Comparison of ENCODE assay signal across 20 cellular contexts in genomic region chr1:29963946-29964345, GRCh38.
DNase-seq lines count a peak whose midpoint lies in the region; ATAC-seq and TF ChIP-seq lines count a peak whose summit lies in the region.
"Had no signal": no experiment of that assay in that cellular context is flagged by ENCODE, and none has a peak within 500 bp of the region (broad histone marks: within the 10 kb centered on the region; RNA-seq: fewer than 3 reads in every experiment).

No MANE protein-coding gene starts in this region.

- no peak for TF ChIP-seq CTCF in osteocyte (IDR thresholded peaks at IDR 0.05)
- TF ChIP-seq CTCF in omental fat pad (IDR thresholded peaks at IDR 0.05): no peak

- H3K4me3 Mint-ChIP-seq in activated CD8-positive, alpha-beta memory T cell treated with anti-CD3 and anti-CD28 coated beads, Interleukin-2, amount 10 ng/mL, durations not matched to agents 7 days and 5 days: no peak overlapping the region
- H3K4me3 Mint-ChIP-seq in osteocyte (ENCODE audit: unreplicated experiment): no peak overlapping the region
- H3K4me3 Mint-ChIP-seq: CD14-positive monocyte; CD8-positive, alpha-beta memory T cell had no signal

- H3K27me3 Mint-ChIP-seq in activated CD8-positive, alpha-beta memory T cell treated with anti-CD3 and anti-CD28 coated beads, Interleukin-2, amount 10 ng/mL, durations not matched to agents 7 days and 5 days: no peaks in the 10 kb centered on the region
- no peaks in the 10 kb centered on the region for H3K27me3 Mint-ChIP-seq in osteocyte (ENCODE audit: unreplicated experiment)

- H3K27ac Mint-ChIP-seq in activated CD8-positive, alpha-beta memory T cell treated with anti-CD3 and anti-CD28 coated beads, Interleukin-2, amount 10 ng/mL, durations not matched to agents 7 days and 5 days: no peak overlapping the region
- no peak overlapping the region for H3K27ac Mint-ChIP-seq in osteocyte (ENCODE audit: unreplicated experiment)
- H3K27ac Mint-ChIP-seq: CD14-positive monocyte; CD8-positive, alpha-beta memory T cell had no signal

- peaks cover 1% of the 10 kb centered on the region for H3K9me3 Mint-ChIP-seq in activated CD8-positive, alpha-beta memory T cell treated with anti-CD3 and anti-CD28 coated beads, Interleukin-2, amount 10 ng/mL, durations not matched to agents 7 days and 5 days (ENCODE audit: low read depth)
- no peaks in the 10 kb centered on the region for H3K9me3 Mint-ChIP-seq in osteocyte (ENCODE audit: unreplicated experiment)

- peak; percentile 8 for DNase-seq in activated CD8-positive, alpha-beta memory T cell treated with anti-CD3 and anti-CD28 coated beads, Interleukin-2, amount 10 ng/mL, durations not matched to agents 7 days and 5 days
- no peak for DNase-seq in activated CD8-positive, alpha-beta memory T cell treated with anti-CD3 and anti-CD28 coated beads, Interleukin-2, amount 50 U/mL, for 4 hours
- peak; percentile 34 for DNase-seq in islet precursor cell
- peak; percentile 63 for DNase-seq in osteocyte (ENCODE audit: extremely low spot score, unreplicated experiment)
- DNase-seq in MV-4-11 (lab: John Stamatoyannopoulos, UW): no peak
- DNase-seq in omental fat pad (ENCODE audit: low spot score): no peak
- DNase-seq: 8988T; ACHN; BE2C; CD8-positive, alpha-beta memory T cell; GF-D8; H7; Kasumi-1; NCI-H446; NCI-H524 treated with DMSO at 0.1 percent for 48 hours; NCI-H774; PC-9 had no signal

- H3K4me1 Mint-ChIP-seq in activated CD8-positive, alpha-beta memory T cell treated with anti-CD3 and anti-CD28 coated beads, Interleukin-2, amount 10 ng/mL, durations not matched to agents 7 days and 5 days: no peaks in the 10 kb centered on the region
- no peaks in the 10 kb centered on the region for H3K4me1 Mint-ChIP-seq in osteocyte (ENCODE audit: unreplicated experiment)
- H3K4me1 Mint-ChIP-seq: CD14-positive monocyte; CD8-positive, alpha-beta memory T cell had no signal

- no peaks in the 10 kb centered on the region for H3K36me3 Mint-ChIP-seq in activated CD8-positive, alpha-beta memory T cell treated with anti-CD3 and anti-CD28 coated beads, Interleukin-2, amount 10 ng/mL, durations not matched to agents 7 days and 5 days
- H3K36me3 Mint-ChIP-seq in osteocyte (ENCODE audit: unreplicated experiment): no peaks in the 10 kb centered on the region
- H3K36me3 Mint-ChIP-seq: CD14-positive monocyte had no signal

- CTCF ChIA-PET in activated CD8-positive, alpha-beta memory T cell treated with anti-CD3 and anti-CD28 coated beads, Interleukin-2, amount 10 ng/mL, durations not matched to agents 7 days and 5 days (lab: Charles Lee): no interaction called here

- ATAC-seq in activated CD8-positive, alpha-beta memory T cell treated with anti-CD3 and anti-CD28 coated beads, Interleukin-2, amount 10 ng/mL, durations not matched to agents 7 days and 5 days: no peak
- no peak for ATAC-seq in HG02610 (IDR thresholded peaks at IDR 0.05; ENCODE audit: unreplicated experiment)
- no peak for ATAC-seq in omental fat pad (ENCODE audit: low FRiP score)
- ATAC-seq: Right ventricle myocardium inferior had no signal

Comparison
In these comparisons a context has a peak if more than half of its experiments do, and no peak if none do; other contexts are left out.
1. DNase-seq: peak in activated CD8-positive, alpha-beta memory T cell treated with anti-CD3 and anti-CD28 coated beads, Interleukin-2, amount 10 ng/mL, durations not matched to agents 7 days and 5 days (single experiment), islet precursor cell (single experiment) and osteocyte (single experiment); none in activated CD8-positive, alpha-beta memory T cell treated with anti-CD3 and anti-CD28 coated beads, Interleukin-2, amount 50 U/mL, for 4 hours (single experiment), MV-4-11 (single experiment) and omental fat pad (single experiment).